Comparison of ENCODE assay signal across 1 cellular context in the genomic region with DNA sequence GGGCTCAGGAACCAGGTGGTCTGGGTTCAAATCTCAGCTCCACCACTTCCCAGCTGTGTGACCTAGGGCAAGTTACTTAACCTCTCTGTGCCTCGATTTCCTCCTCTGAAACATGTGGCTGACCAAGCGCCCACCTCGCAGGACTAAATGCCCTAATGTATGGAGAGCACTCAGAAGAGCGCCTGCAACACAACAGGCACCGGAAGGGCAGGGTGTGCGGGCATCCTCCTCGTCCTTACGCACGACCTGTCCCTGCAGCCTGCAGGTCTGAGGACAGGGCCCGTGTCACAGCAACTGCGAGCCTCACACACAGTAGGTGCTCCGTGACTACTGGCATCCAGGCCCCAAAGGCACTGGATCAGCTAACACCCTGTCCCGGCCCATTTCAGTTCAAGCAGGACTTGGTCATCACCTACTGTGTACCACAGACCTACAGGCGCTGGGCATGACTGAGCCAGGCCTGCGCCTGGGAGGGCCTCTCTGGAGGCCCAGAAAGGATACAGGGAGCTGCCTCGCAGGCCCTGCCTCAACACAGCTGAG.
TF ChIP-seq lines count a peak whose summit lies in the region.

No MANE protein-coding gene starts in this region.

TF ChIP-seq in SK-N-SH, 30 proteins besides CTCF, POLR2A, EP300 and RAD21:
- no peak for TF ChIP-seq ELF1 (IDR thresholded peaks at IDR 0.05)
- no peak for TF ChIP-seq YY1 (IDR thresholded peaks at IDR 0.05; ENCODE audit: low read depth)
- no peak for TF ChIP-seq TCF12 (IDR thresholded peaks at IDR 0.05)
- no peak for TF ChIP-seq RCOR1 (IDR thresholded peaks at IDR 0.05; ENCODE audit: low read length)
- TF ChIP-seq MXI1 (IDR thresholded peaks at IDR 0.05; ENCODE audit: low read depth, low read length) = no peak
- no peak for TF ChIP-seq SIN3A (IDR thresholded peaks at IDR 0.05; ENCODE audit: borderline replicate concordance, low read depth, low read length)
- TF ChIP-seq, protein P1, sequence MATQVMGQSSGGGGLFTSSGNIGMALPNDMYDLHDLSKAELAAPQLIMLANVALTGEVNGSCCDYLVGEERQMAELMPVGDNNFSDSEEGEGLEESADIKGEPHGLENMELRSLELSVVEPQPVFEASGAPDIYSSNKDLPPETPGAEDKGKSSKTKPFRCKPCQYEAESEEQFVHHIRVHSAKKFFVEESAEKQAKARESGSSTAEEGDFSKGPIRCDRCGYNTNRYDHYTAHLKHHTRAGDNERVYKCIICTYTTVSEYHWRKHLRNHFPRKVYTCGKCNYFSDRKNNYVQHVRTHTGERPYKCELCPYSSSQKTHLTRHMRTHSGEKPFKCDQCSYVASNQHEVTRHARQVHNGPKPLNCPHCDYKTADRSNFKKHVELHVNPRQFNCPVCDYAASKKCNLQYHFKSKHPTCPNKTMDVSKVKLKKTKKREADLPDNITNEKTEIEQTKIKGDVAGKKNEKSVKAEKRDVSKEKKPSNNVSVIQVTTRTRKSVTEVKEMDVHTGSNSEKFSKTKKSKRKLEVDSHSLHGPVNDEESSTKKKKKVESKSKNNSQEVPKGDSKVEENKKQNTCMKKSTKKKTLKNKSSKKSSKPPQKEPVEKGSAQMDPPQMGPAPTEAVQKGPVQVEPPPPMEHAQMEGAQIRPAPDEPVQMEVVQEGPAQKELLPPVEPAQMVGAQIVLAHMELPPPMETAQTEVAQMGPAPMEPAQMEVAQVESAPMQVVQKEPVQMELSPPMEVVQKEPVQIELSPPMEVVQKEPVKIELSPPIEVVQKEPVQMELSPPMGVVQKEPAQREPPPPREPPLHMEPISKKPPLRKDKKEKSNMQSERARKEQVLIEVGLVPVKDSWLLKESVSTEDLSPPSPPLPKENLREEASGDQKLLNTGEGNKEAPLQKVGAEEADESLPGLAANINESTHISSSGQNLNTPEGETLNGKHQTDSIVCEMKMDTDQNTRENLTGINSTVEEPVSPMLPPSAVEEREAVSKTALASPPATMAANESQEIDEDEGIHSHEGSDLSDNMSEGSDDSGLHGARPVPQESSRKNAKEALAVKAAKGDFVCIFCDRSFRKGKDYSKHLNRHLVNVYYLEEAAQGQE (IDR thresholded peaks at IDR 0.05; ENCODE audit: low read depth, low read length) = no peak
- TF ChIP-seq, protein P2, sequence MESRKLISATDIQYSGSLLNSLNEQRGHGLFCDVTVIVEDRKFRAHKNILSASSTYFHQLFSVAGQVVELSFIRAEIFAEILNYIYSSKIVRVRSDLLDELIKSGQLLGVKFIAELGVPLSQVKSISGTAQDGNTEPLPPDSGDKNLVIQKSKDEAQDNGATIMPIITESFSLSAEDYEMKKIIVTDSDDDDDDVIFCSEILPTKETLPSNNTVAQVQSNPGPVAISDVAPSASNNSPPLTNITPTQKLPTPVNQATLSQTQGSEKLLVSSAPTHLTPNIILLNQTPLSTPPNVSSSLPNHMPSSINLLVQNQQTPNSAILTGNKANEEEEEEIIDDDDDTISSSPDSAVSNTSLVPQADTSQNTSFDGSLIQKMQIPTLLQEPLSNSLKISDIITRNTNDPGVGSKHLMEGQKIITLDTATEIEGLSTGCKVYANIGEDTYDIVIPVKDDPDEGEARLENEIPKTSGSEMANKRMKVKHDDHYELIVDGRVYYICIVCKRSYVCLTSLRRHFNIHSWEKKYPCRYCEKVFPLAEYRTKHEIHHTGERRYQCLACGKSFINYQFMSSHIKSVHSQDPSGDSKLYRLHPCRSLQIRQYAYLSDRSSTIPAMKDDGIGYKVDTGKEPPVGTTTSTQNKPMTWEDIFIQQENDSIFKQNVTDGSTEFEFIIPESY (IDR thresholded peaks at IDR 0.05; ENCODE audit: borderline replicate concordance, low read depth) = no peak
- TF ChIP-seq, protein P3, sequence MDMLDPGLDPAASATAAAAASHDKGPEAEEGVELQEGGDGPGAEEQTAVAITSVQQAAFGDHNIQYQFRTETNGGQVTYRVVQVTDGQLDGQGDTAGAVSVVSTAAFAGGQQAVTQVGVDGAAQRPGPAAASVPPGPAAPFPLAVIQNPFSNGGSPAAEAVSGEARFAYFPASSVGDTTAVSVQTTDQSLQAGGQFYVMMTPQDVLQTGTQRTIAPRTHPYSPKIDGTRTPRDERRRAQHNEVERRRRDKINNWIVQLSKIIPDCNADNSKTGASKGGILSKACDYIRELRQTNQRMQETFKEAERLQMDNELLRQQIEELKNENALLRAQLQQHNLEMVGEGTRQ (IDR thresholded peaks at IDR 0.05; ENCODE audit: borderline replicate concordance, low read depth, low read length) = no peak
- TF ChIP-seq NFIC (IDR thresholded peaks at IDR 0.05; ENCODE audit: borderline replicate concordance) = no peak
- TF ChIP-seq TEAD4 (IDR thresholded peaks at IDR 0.05; ENCODE audit: borderline replicate concordance, insufficient read depth) = no peak
- no peak for TF ChIP-seq NRF1 (IDR thresholded peaks at IDR 0.05; ENCODE audit: low read depth, low read length)
